In the genomic region with DNA sequence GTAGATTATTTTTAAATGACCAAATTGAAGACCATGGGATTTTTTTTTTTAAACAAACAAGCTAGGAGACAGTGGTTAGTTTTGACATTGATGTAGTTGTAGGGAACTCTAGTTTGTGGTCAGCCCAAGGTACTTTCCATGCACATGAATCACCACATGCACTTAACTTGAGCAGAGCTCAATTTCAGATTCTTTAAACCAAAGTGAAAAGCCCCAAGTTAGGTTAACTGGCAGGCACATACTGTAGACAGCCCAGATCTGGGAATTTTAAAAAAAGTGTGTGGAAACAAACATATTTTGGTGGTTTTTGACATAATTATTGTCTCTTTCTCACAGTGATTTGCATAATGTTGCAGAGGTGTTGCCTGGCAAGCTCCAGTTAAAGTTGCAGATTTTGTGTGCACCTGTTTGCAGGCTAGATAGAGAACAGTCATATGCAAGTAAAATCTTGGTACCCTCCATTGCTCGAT, we compare ENCODE assay signal across 8 cellular contexts.
DNase-seq lines count a peak whose midpoint lies in the region; ATAC-seq and TF ChIP-seq lines count a peak whose summit lies in the region.
"Had no signal": no experiment of that assay in that cellular context is flagged by ENCODE, and none has a peak within 500 bp of the region (broad histone marks: within the 10 kb centered on the region; RNA-seq: fewer than 3 reads in every experiment).

No MANE protein-coding gene starts in this region.

- peaks cover 0 to 3% (median 2%) of the 10 kb centered on the region in 3 donors for H3K27me3 Mint-ChIP-seq in immature natural killer cell (ENCODE audit: low read depth in 3 of 3)

- DNase-seq in PC-3, result peak; percentile 52
- peak; percentile 25 to 38 (median 30) for DNase-seq in immature natural killer cell
- no peak for DNase-seq in T1000 (lab: John Stamatoyannopoulos, UW)
- no peak for DNase-seq in left cardiac atrium
- no peak for DNase-seq in NCI-H146 treated with DMSO at 0.1 percent for 48 hours (lab: John Stamatoyannopoulos, UW; ENCODE audit: unreplicated experiment)

- no peak overlapping the region for H3K4me2 ChIP-seq in PC-3 (ENCODE audit: low read length)

- no peaks in the 10 kb centered on the region for H3F3A ChIP-seq in PC-3 (ENCODE audit: low read length, unreplicated experiment)

- TF ChIP-seq CTCF in PC-3 (conservative IDR thresholded peaks at IDR 0.05; ENCODE audit: low read depth, low read length), result no peak

- H3K27ac Mint-ChIP-seq in immature natural killer cell, result peak overlapping the region in 4 of 6 donors; percentile 2 to 39 (median 23)

- peaks cover 3 to 10% (median 5%) of the 10 kb centered on the region in 6 donors for H3K9me3 Mint-ChIP-seq in immature natural killer cell

- no peak overlapping the region for H3K27ac ChIP-seq in PC-3 (ENCODE audit: low read length)

- H3K79me2 ChIP-seq in PC-3 (ENCODE audit: low read length), result no peaks in the 10 kb centered on the region

- H3K36me3 ChIP-seq in PC-3 (ENCODE audit: low read depth, low read length), result peaks cover 3% of the 10 kb centered on the region; the same call in 1 of the 2 replicates

- H3K9me2 ChIP-seq in PC-3 (replicated peaks; ENCODE audit: low read length), result no peaks in the 10 kb centered on the region

- H3K9me3 ChIP-seq in PC-3 (ENCODE audit: low read length), result peaks cover 4% of the 10 kb centered on the region; the same call in 1 of the 2 replicates

- H3K4me3 ChIP-seq in PC-3 (ENCODE audit: low read length), result no peak overlapping the region

- H3K27me3 ChIP-seq in PC-3 (ENCODE audit: low read length), result no peaks in the 10 kb centered on the region

- intact Hi-C loops in PC-3 (cut with micrococcal nuclease), result no loop called here
- intact Hi-C loops in left cardiac atrium (cut with DNase I), result no loop called here

- POLR2A ChIA-PET in PC-3 (lab: Charles Lee; ENCODE audit: unreplicated experiment), result no interaction called here

- peaks cover 8% of the 10 kb centered on the region; the same call in 1 of the 2 replicates for H3K4me1 ChIP-seq in PC-3 (ENCODE audit: insufficient read depth, low read length)

- peaks cover 12 to 25% of the 10 kb centered on the region in 2 donors for H3K4me1 Mint-ChIP-seq in immature natural killer cell

- peaks cover 20 to 31% (median 26%) of the 10 kb centered on the region in 3 donors for H3K36me3 Mint-ChIP-seq in immature natural killer cell

- no peak overlapping the region for H3K4me3 Mint-ChIP-seq in immature natural killer cell
- H3K4me3 Mint-ChIP-seq: neural crest cell had no signal

- CTCF ChIA-PET in PC-3 (lab: Charles Lee), result no interaction called here

- ATAC-seq in GM18909 (IDR thresholded peaks at IDR 0.05; ENCODE audit: poor library complexity, unreplicated experiment) (peak; percentile 96), HG02759 (IDR thresholded peaks at IDR 0.05; ENCODE audit: unreplicated experiment) (peak; percentile 98), PC-3 (peak; percentile 49), left cardiac atrium (no peak)

- BruUV-seq in PC-3 (replicated peaks; lab: Mats Ljungman, UMichigan), result no TSS peak

- H3K9ac ChIP-seq in PC-3 (ENCODE audit: low read length), result no peak overlapping the region

- H2AFZ ChIP-seq in PC-3 (ENCODE audit: low read length), result no peak overlapping the region

- no peaks in the 10 kb centered on the region for H4K20me1 ChIP-seq in PC-3 (ENCODE audit: low read length)

Comparison
In these comparisons a context has a peak if more than half of its experiments do, and no peak if none do; other contexts are left out.
1. ATAC-seq: peak in GM18909 (single experiment), HG02759 (single experiment) and PC-3 (single experiment); none in left cardiac atrium (0 of 2).
2. DNase-seq: peak in PC-3 (single experiment) and immature natural killer cell (3 of 3); none in T1000 (single experiment), left cardiac atrium (single experiment) and NCI-H146 treated with DMSO at 0.1 percent for 48 hours (single experiment).